ENCODE assay signal across 24 cellular contexts in genomic region chr18:568731-569130, GRCh38. TPM values are rescaled to one million over a fixed set of nuclear protein-coding genes. Genes with fewer than 3 reads are reported as not detected.
"Had no signal": no experiment of that assay in that cellular context is flagged by ENCODE, and none has a peak within 500 bp of the region (broad histone marks: within the 10 kb centered on the region; RNA-seq: fewer than 3 reads in every experiment).

No MANE protein-coding gene starts in this region.

- H3K27ac ChIP-seq: adrenal gland, Peyer's patch had no signal

- H3K4me1 Mint-ChIP-seq: activated naive CD8-positive, alpha-beta T cell treated with anti-CD3 and anti-CD28 coated beads, Interleukin-2, amount 10 ng/mL, durations not matched to agents 7 days and 5 days; T-cell had no signal

- H3K27ac Mint-ChIP-seq: activated CD8-positive, alpha-beta T cell treated with anti-CD3 and anti-CD28 coated beads, Interleukin-2, amount 10 ng/mL, durations not matched to agents 7 days and 5 days; activated naive CD8-positive, alpha-beta T cell treated with anti-CD3 and anti-CD28 coated beads, Interleukin-2, amount 10 ng/mL, durations not matched to agents 7 days and 5 days; T-cell had no signal

- H3K4me3 Mint-ChIP-seq: activated CD8-positive, alpha-beta T cell treated with anti-CD3 and anti-CD28 coated beads, Interleukin-2, amount 10 ng/mL, durations not matched to agents 7 days and 5 days; activated naive CD8-positive, alpha-beta T cell treated with anti-CD3 and anti-CD28 coated beads, Interleukin-2, amount 10 ng/mL, durations not matched to agents 7 days and 5 days; T-cell had no signal

- H3K9me3 ChIP-seq: adrenal gland, Peyer's patch had no signal

- DNase-seq: activated CD4-positive, alpha-beta T cell treated with anti-CD3 and anti-CD28 coated beads for 48 hours; activated CD4-positive, alpha-beta T cell treated with anti-CD3 and anti-CD28 coated beads, Interleukin-2, amount 50 U/mL, for 4 hours; activated CD4-positive, CD25-positive, alpha-beta regulatory T cell treated with anti-CD3 and anti-CD28 coated beads, Interleukin-2, amount 50 U/mL, for 72 hours; activated CD8-positive, alpha-beta memory T cell treated with anti-CD3 and anti-CD28 coated beads, Interleukin-2, amount 50 U/mL, for 48 hours; activated CD8-positive, alpha-beta T cell treated with anti-CD3 and anti-CD28 coated beads, Interleukin-2, amount 10 ng/mL, durations not matched to agents 7 days and 5 days; activated naive CD4-positive, alpha-beta T cell treated with anti-CD3 and anti-CD28 coated beads, Interleukin-2, amount 50 U/mL, for 16 hours; activated naive CD8-positive, alpha-beta T cell treated with anti-CD3 and anti-CD28 coated beads, Interleukin-2, amount 10 ng/mL, durations not matched to agents 7 days and 5 days; activated T-cell treated with anti-CD3 and anti-CD28 coated beads, Interleukin-2, amount 50 U/mL, for 1 hour; adrenal gland; anterior cingulate cortex; cerebellar nuclear complex; NCI-H1048; NCI-H1930; NCI-H2107; NCI-H2171 treated with DMSO at 0.1 percent for 48 hours; NCI-H226; NCI-H526; Peyer's patch; SHP77; T-cell; T-helper 2 cell; T1000 had no signal

- H3K36me3 ChIP-seq: adrenal gland, Peyer's patch had no signal

- H3K27me3 ChIP-seq: adrenal gland, Peyer's patch had no signal

- H3K4me3 ChIP-seq: adrenal gland, Peyer's patch had no signal

- H3K36me3 Mint-ChIP-seq: activated naive CD8-positive, alpha-beta T cell treated with anti-CD3 and anti-CD28 coated beads, Interleukin-2, amount 10 ng/mL, durations not matched to agents 7 days and 5 days; T-cell had no signal

- H3K4me1 ChIP-seq: adrenal gland, Peyer's patch had no signal

- H3K9me3 Mint-ChIP-seq: activated naive CD8-positive, alpha-beta T cell treated with anti-CD3 and anti-CD28 coated beads, Interleukin-2, amount 10 ng/mL, durations not matched to agents 7 days and 5 days; T-cell had no signal

RNA-seq across cellular contexts. Expression of gene CETN1, which starts 11.4 kb away (rescaled TPM):
- total RNA-seq: activated CD8-positive, alpha-beta T cell treated with anti-CD3 and anti-CD28 coated beads, Interleukin-2, amount 10 ng/mL, durations not matched to agents 7 days and 5 days; activated naive CD8-positive, alpha-beta T cell treated with anti-CD3 and anti-CD28 coated beads, Interleukin-2, amount 10 ng/mL, durations not matched to agents 7 days and 5 days; adrenal gland; cardiac septum; NCI-H460; Peyer's patch; T-cell had no signal

RNA-seq across cellular contexts. Expression of gene CLUL1, which starts 28.1 kb away (rescaled TPM):
- total RNA-seq: activated CD8-positive, alpha-beta T cell treated with anti-CD3 and anti-CD28 coated beads, Interleukin-2, amount 10 ng/mL, durations not matched to agents 7 days and 5 days; activated naive CD8-positive, alpha-beta T cell treated with anti-CD3 and anti-CD28 coated beads, Interleukin-2, amount 10 ng/mL, durations not matched to agents 7 days and 5 days; cardiac septum; NCI-H460 had no signal
